In the genomic region with DNA sequence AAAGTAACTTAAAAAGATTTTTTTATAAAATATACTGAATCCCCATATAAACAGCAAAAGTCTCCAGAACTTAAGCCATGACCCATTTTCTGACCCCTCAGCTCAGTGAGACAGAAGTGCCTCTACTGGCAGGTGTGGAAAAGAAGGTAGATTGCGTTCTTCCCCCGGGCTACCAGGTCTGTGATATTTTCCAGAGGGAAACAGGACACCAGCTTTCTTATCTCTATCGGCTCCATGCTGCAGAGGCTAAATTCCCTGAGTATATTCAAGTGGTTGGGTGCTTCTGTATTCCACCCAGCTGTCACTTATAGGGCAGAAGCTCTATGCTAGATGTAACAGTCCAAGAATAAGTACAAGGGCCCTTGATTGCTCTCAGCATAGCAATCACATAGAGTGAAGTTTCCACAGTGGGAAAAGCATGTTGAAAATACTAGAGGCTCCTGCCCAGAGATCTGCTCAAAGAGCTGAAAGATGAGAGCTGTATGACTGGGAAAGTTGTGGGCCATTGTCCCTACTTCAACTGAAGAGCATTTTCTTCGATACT, we compare ENCODE assay signal across 16 cellular contexts.
DNase-seq lines count a peak whose midpoint lies in the region; ATAC-seq and TF ChIP-seq lines count a peak whose summit lies in the region.
"Had no signal": no experiment of that assay in that cellular context is flagged by ENCODE, and none has a peak within 500 bp of the region (broad histone marks: within the 10 kb centered on the region; RNA-seq: fewer than 3 reads in every experiment).

No MANE protein-coding gene starts in this region.

- H3K4me3 ChIP-seq in left lung, result no peak overlapping the region
- H3K4me3 ChIP-seq: Peyer's patch had no signal

- peak; percentile 89 for ATAC-seq in left lung

- no peaks in the 10 kb centered on the region for H3K36me3 ChIP-seq in left lung
- H3K36me3 ChIP-seq: Peyer's patch had no signal

- H3K9me3 ChIP-seq in left lung, result peaks cover 0 to 21% of the 10 kb centered on the region in 2 donors
- H3K9me3 ChIP-seq: Peyer's patch had no signal

- no peaks in the 10 kb centered on the region for H3K4me1 ChIP-seq in left lung
- H3K4me1 ChIP-seq: Peyer's patch had no signal

- intact Hi-C loops in left lung (cut with DNase I), result no loop called here

- no peaks in the 10 kb centered on the region for H3K27me3 ChIP-seq in left lung
- H3K27me3 ChIP-seq: Peyer's patch had no signal

- TF ChIP-seq CTCF in left lung (IDR thresholded peaks at IDR 0.05), result no peak

- no peak overlapping the region for H3K27ac ChIP-seq in left lung
- H3K27ac ChIP-seq: Peyer's patch had no signal

- peak; percentile 39 for DNase-seq in NCI-H2171 treated with DMSO at 0.1 percent for 48 hours (lab: John Stamatoyannopoulos, UW)
- no peak for DNase-seq in NCI-H2171 (lab: John Stamatoyannopoulos, UW)
- DNase-seq in ELF-1 (ENCODE audit: low read depth, low spot score), result peak; percentile 41
- peak; percentile 16 for DNase-seq in NCI-H510A (lab: John Stamatoyannopoulos, UW)
- no peak for DNase-seq in left lung
- no peak for DNase-seq in cerebellum (ENCODE audit: low spot score)
- no peak for DNase-seq in HPDE6-E6E7 (ENCODE audit: extremely low spot score)
- no peak for DNase-seq in foreskin melanocyte
- DNase-seq: 8988T, DMS153, H7, HFFc6, NCI-H1436, NCI-H345, Peyer's patch, T-helper 1 cell had no signal

Comparison
In these comparisons a context has a peak if more than half of its experiments do, and no peak if none do; other contexts are left out.
1. DNase-seq: peak in NCI-H2171 treated with DMSO at 0.1 percent for 48 hours (single experiment), ELF-1 (single experiment) and NCI-H510A (single experiment); none in NCI-H2171 (single experiment), left lung (0 of 2), cerebellum (single experiment), HPDE6-E6E7 (single experiment) and foreskin melanocyte (single experiment).